Comparison of ENCODE assay signal across 9 cellular contexts in genomic region chr19:44848805-44849457, GRCh38. TPM values are rescaled to one million over a fixed set of nuclear protein-coding genes. Genes with fewer than 3 reads are reported as not detected.
DNase-seq lines count a peak whose midpoint lies in the region; ATAC-seq and TF ChIP-seq lines count a peak whose summit lies in the region.
"Had no signal": no experiment of that assay in that cellular context is flagged by ENCODE, and none has a peak within 500 bp of the region (broad histone marks: within the 10 kb centered on the region; RNA-seq: fewer than 3 reads in every experiment).

No MANE protein-coding gene starts in this region.

- no peaks in the 10 kb centered on the region for H3K27me3 ChIP-seq in muscle layer of colon (ENCODE audit: control insufficient read depth in 1 of 2, insufficient read depth in 2 of 2, low read length in 2 of 2)

- peaks cover 28% of the 10 kb centered on the region for H3K4me1 ChIP-seq in muscle layer of colon (ENCODE audit: insufficient read depth, low read length)
- H3K4me1 ChIP-seq in urinary bladder (ENCODE audit: insufficient read depth), result no peaks in the 10 kb centered on the region

- peak overlapping the region; percentile 52 for H3K4me3 Mint-ChIP-seq in T-helper 1 cell treated with Interleukin-12 subunit alpha and Interleukin-12 subunit beta and Interleukin-4 antibody, amounts not matched to agents 30 μg/mL and 1 μg/mL, for 36 hours
- peak overlapping the region; percentile 100 for H3K4me3 Mint-ChIP-seq in endothelial cell (ENCODE audit: unreplicated experiment)
- H3K4me3 Mint-ChIP-seq: activated naive CD8-positive, alpha-beta T cell treated with anti-CD3 and anti-CD28 coated beads, Interleukin-2, amount 10 ng/mL, durations not matched to agents 7 days and 5 days had no signal

- no peak for TF ChIP-seq CTCF in endothelial cell (IDR thresholded peaks at IDR 0.05; ENCODE audit: unreplicated experiment)

- peaks cover 15% of the 10 kb centered on the region for H3K4me1 Mint-ChIP-seq in T-helper 1 cell treated with Interleukin-12 subunit alpha and Interleukin-12 subunit beta and Interleukin-4 antibody, amounts not matched to agents 30 μg/mL and 1 μg/mL, for 36 hours (ENCODE audit: low read depth)
- peaks cover 54% of the 10 kb centered on the region for H3K4me1 Mint-ChIP-seq in endothelial cell (ENCODE audit: unreplicated experiment)

- DNase-seq in T-helper 1 cell (no peak), endothelial cell (ENCODE audit: low spot score) (peak; percentile 52), NCI-H774 (lab: John Stamatoyannopoulos, UW) (no peak), DMS79 treated with DMSO at 0.1 percent for 48 hours (lab: John Stamatoyannopoulos, UW) (no peak)
- DNase-seq: activated naive CD8-positive, alpha-beta T cell treated with anti-CD3 and anti-CD28 coated beads, Interleukin-2, amount 10 ng/mL, durations not matched to agents 7 days and 5 days had no signal

- H3K4me3 ChIP-seq in muscle layer of colon (ENCODE audit: low read depth in 1 of 2, low read length in 2 of 2) (peak overlapping the region; percentile 75 to 91), urinary bladder (ENCODE audit: low read depth, low read length) (peak overlapping the region; percentile 95)

- peaks cover 47% of the 10 kb centered on the region for H3K27me3 Mint-ChIP-seq in T-helper 1 cell treated with Interleukin-12 subunit alpha and Interleukin-12 subunit beta and Interleukin-4 antibody, amounts not matched to agents 30 μg/mL and 1 μg/mL, for 36 hours (ENCODE audit: low read depth)
- peaks cover 33% of the 10 kb centered on the region for H3K27me3 Mint-ChIP-seq in endothelial cell (ENCODE audit: unreplicated experiment)

- ATAC-seq in GM21360 (IDR thresholded peaks at IDR 0.05; ENCODE audit: unreplicated experiment), result no peak

- H3K36me3 ChIP-seq in muscle layer of colon (ENCODE audit: insufficient read depth, low read length), result no peaks in the 10 kb centered on the region
- no peaks in the 10 kb centered on the region for H3K36me3 ChIP-seq in urinary bladder (ENCODE audit: insufficient read depth)

- H3K9ac ChIP-seq in muscle layer of colon (ENCODE audit: low read length), result peak overlapping the region; percentile 80

- WGBS in urinary bladder, result 24% methylated on average over 18 of the region's 18 CpGs

- H3K36me3 Mint-ChIP-seq in T-helper 1 cell treated with Interleukin-12 subunit alpha and Interleukin-12 subunit beta and Interleukin-4 antibody, amounts not matched to agents 30 μg/mL and 1 μg/mL, for 36 hours (ENCODE audit: low read depth), result no peaks in the 10 kb centered on the region
- H3K36me3 Mint-ChIP-seq in endothelial cell (ENCODE audit: low read depth, unreplicated experiment), result peaks cover 39% of the 10 kb centered on the region
- H3K36me3 Mint-ChIP-seq: activated naive CD8-positive, alpha-beta T cell treated with anti-CD3 and anti-CD28 coated beads, Interleukin-2, amount 10 ng/mL, durations not matched to agents 7 days and 5 days had no signal

- no peaks in the 10 kb centered on the region for H3K9me3 ChIP-seq in muscle layer of colon (ENCODE audit: low read length)

- H3K9me3 Mint-ChIP-seq in T-helper 1 cell treated with Interleukin-12 subunit alpha and Interleukin-12 subunit beta and Interleukin-4 antibody, amounts not matched to agents 30 μg/mL and 1 μg/mL, for 36 hours, result no peaks in the 10 kb centered on the region
- H3K9me3 Mint-ChIP-seq in endothelial cell (ENCODE audit: unreplicated experiment), result no peaks in the 10 kb centered on the region
- H3K9me3 Mint-ChIP-seq: activated naive CD8-positive, alpha-beta T cell treated with anti-CD3 and anti-CD28 coated beads, Interleukin-2, amount 10 ng/mL, durations not matched to agents 7 days and 5 days had no signal

- H3K27ac Mint-ChIP-seq in T-helper 1 cell treated with Interleukin-12 subunit alpha and Interleukin-12 subunit beta and Interleukin-4 antibody, amounts not matched to agents 30 μg/mL and 1 μg/mL, for 36 hours, result no peak overlapping the region
- peak overlapping the region; percentile 99 for H3K27ac Mint-ChIP-seq in endothelial cell (ENCODE audit: unreplicated experiment)
- H3K27ac Mint-ChIP-seq: activated naive CD8-positive, alpha-beta T cell treated with anti-CD3 and anti-CD28 coated beads, Interleukin-2, amount 10 ng/mL, durations not matched to agents 7 days and 5 days had no signal

- peak overlapping the region; percentile 94 for H3K27ac ChIP-seq in muscle layer of colon (ENCODE audit: low read depth, low read length)
- peak overlapping the region; percentile 19 for H3K27ac ChIP-seq in urinary bladder (ENCODE audit: low read depth)

RNA-seq across cellular contexts. Expression of gene NECTIN2, which starts 2.8 kb away (rescaled TPM):
- total RNA-seq in endothelial cell (ENCODE audit: unreplicated experiment) (342 TPM), urinary bladder (27.4 TPM)
- 50.2 TPM for polyA plus RNA-seq in urinary bladder

RNA-seq across cellular contexts. Expression of gene BCAM, which starts 40.0 kb away (rescaled TPM):
- 6.9 TPM for total RNA-seq in endothelial cell (ENCODE audit: unreplicated experiment)
- 35.3 TPM for total RNA-seq in urinary bladder
- 77.4 TPM for polyA plus RNA-seq in urinary bladder
- total RNA-seq: activated naive CD8-positive, alpha-beta T cell treated with anti-CD3 and anti-CD28 coated beads, Interleukin-2, amount 10 ng/mL, durations not matched to agents 7 days and 5 days had no signal

RNA-seq across cellular contexts. Expression of gene TOMM40, which starts 42.1 kb away (rescaled TPM):
- total RNA-seq in endothelial cell (ENCODE audit: unreplicated experiment), result 60.5 TPM
- total RNA-seq in urinary bladder, result 17.8 TPM
- polyA plus RNA-seq in urinary bladder, result 39.3 TPM

RNA-seq across cellular contexts. Expression of gene APOE, which starts 56.7 kb away (rescaled TPM):
- total RNA-seq in endothelial cell (ENCODE audit: unreplicated experiment) (258 TPM), urinary bladder (28.2 TPM)
- polyA plus RNA-seq in urinary bladder, result 60.5 TPM

Comparison
In these comparisons a context has a peak if more than half of its experiments do, and no peak if none do; other contexts are left out.
1. RNA of gene NECTIN2, which starts 2.8 kb away (total RNA-seq): 342 TPM in endothelial cell (single experiment); 27.4 TPM in urinary bladder (single experiment); every median in the first group is over 10 times any median in the second.